ENCODE assay signal across 8 cellular contexts in the genomic region with DNA sequence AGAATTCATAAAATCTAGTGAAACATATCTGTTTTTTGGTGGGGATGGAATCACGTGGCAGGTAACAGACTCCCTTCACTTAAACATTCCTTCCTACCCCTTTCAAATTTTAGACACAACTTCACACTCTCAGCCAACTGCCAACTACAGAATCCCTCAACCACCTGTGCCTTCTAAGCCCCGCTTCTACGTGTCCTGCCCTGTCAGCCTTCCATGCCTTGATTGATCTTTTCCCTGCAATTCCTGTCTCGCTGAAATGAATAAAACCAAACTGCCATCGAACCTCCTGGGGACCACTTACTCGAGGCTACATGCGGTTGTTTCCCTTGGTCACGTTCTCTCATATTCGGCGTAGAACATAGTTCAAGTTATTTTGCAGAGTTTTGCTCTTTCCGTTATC. TPM values are rescaled to one million over a fixed set of nuclear protein-coding genes. Genes with fewer than 3 reads are reported as not detected.
A peak's percentile ranks its signal among the peaks of the same experiment; 100 is the strongest.
DNase-seq lines count a peak whose midpoint lies in the region; ATAC-seq and TF ChIP-seq lines count a peak whose summit lies in the region.

No MANE protein-coding gene starts in this region.

- H3K36me3 ChIP-seq in muscle layer of duodenum (ENCODE audit: control insufficient read depth in 1 of 2, insufficient read depth in 2 of 2, low read length in 2 of 2): peaks cover 4 to 6% of the 10 kb centered on the region in 2 donors

- no peak for DNase-seq in AG04449 (ENCODE audit: low read depth, low spot score)
- DNase-seq in chondrocyte (ENCODE audit: low spot score): no peak
- DNase-seq in GM19238 (ENCODE audit: insufficient read length, low spot score): no peak
- DNase-seq in NCI-H2081 treated with DMSO at 0.1 percent for 48 hours (lab: John Stamatoyannopoulos, UW): no peak
- DNase-seq in Kasumi-1 (lab: John Stamatoyannopoulos, UW): no peak

- H3K27me3 ChIP-seq in muscle layer of duodenum (ENCODE audit: low read depth, low read length): no peaks in the 10 kb centered on the region

- H3K9me3 ChIP-seq in muscle layer of duodenum (ENCODE audit: control insufficient read depth in 1 of 2, low read length in 2 of 2): no peaks in the 10 kb centered on the region

- ATAC-seq in HG03097 (IDR thresholded peaks at IDR 0.05; ENCODE audit: low FRiP score, unreplicated experiment): peak; percentile 11
- ATAC-seq in GM19452 (IDR thresholded peaks at IDR 0.05; ENCODE audit: unreplicated experiment): no peak

- POLR2A ChIA-PET in AG04449 (lab: Yijun Ruan, JAX): no interaction called here

- peaks cover 21% of the 10 kb centered on the region for H3K4me1 Mint-ChIP-seq in chondrocyte (ENCODE audit: low read depth)

- no peak overlapping the region for H3K27ac ChIP-seq in muscle layer of duodenum (ENCODE audit: low read length)

- peaks cover 4% of the 10 kb centered on the region for H3K9me3 Mint-ChIP-seq in chondrocyte (ENCODE audit: low read depth)

- TF ChIP-seq CTCF in AG04449 (IDR thresholded peaks at IDR 0.05; ENCODE audit: insufficient read depth, low read length, missing control alignments) (no peak), chondrocyte (IDR thresholded peaks at IDR 0.05) (no peak)

- H3K4me3 ChIP-seq in AG04449 (ENCODE audit: low read depth, low read length): peak overlapping the region; percentile 80
- H3K4me3 ChIP-seq in muscle layer of duodenum (ENCODE audit: low read depth in 1 of 2, low read length in 2 of 2): peak overlapping the region; percentile 81 to 91

- peak overlapping the region; percentile 89 for H3K4me3 Mint-ChIP-seq in chondrocyte (ENCODE audit: unreplicated experiment)

- H3K4me1 ChIP-seq in muscle layer of duodenum (ENCODE audit: control insufficient read depth in 1 of 2, insufficient read depth in 2 of 2, low read length in 2 of 2): peaks cover 0 to 11% of the 10 kb centered on the region in 2 donors

- no peaks in the 10 kb centered on the region for H3K27me3 Mint-ChIP-seq in chondrocyte (ENCODE audit: low read depth)

- H3K27ac Mint-ChIP-seq in chondrocyte (ENCODE audit: unreplicated experiment): peak overlapping the region; percentile 93

- peaks cover 19% of the 10 kb centered on the region for H3K36me3 Mint-ChIP-seq in chondrocyte (ENCODE audit: low read depth)

- CTCF ChIA-PET in AG04449 (lab: Yijun Ruan, JAX): interaction anchor here (1.0 to 5.1 kb wide), 3 partner anchors 15 to 357 kb away, joined by 3 to 42 read pairs (median 6); partner anchors contain the start of genes ZNF20 and ZNF491

RNA-seq across cellular contexts. Expression of gene ZNF625, which starts 1.2 kb away (rescaled TPM):
- total RNA-seq in chondrocyte: 11.5 to 12.1 TPM (median 12.1 TPM) in 3 replicates

RNA-seq across cellular contexts. Expression of gene ZNF136, which starts 7.6 kb away (rescaled TPM):
- total RNA-seq in chondrocyte: 6.9 to 9.5 TPM (median 7.1 TPM) in 3 replicates

RNA-seq across cellular contexts. Expression of gene ZNF20, which starts 15.2 kb away (rescaled TPM):
- 2.0 to 3.8 TPM (median 3.1 TPM) in 3 replicates for total RNA-seq in chondrocyte
